Comparison of ENCODE assay signal across 8 cellular contexts in the genomic region with DNA sequence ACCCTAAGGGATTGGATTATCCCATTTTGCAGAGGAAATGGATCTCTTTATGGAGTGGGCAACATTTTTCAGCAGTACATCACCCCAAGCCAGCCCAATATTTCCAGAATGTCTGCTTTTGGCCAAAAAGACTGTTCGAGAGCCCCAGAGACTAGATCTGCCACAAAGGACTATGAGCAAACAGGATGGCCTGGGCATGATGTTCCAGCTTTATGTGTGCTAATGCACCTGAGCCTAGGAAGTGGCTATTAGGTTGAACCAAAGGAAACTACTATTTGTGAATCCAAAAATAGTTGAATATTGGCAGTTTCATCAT. TPM values are rescaled to one million over a fixed set of nuclear protein-coding genes. Genes with fewer than 3 reads are reported as not detected.
DNase-seq lines count a peak whose midpoint lies in the region; ATAC-seq and TF ChIP-seq lines count a peak whose summit lies in the region.

No MANE protein-coding gene starts in this region.

- DNase-seq in activated T-cell treated with anti-CD3 and anti-CD28 coated beads, Interleukin-2, amount 50 U/mL, for 24 hours, result no peak
- no peak for DNase-seq in activated T-cell treated with anti-CD3 and anti-CD28 coated beads, Interleukin-2, amount 50 U/mL, for 1 hour
- DNase-seq in mesothelial cell of epicardium (ENCODE audit: low spot score in 2 of 2, unreplicated experiment in 2 of 2) (no peak), thoracic aorta (ENCODE audit: low spot score) (no peak), GM23338 (ENCODE audit: low spot score) (no peak)

- H3K79me2 ChIP-seq in GM23338 (replicated peaks; ENCODE audit: insufficient read depth), result no peaks in the 10 kb centered on the region

- no peaks in the 10 kb centered on the region for H3K9me2 ChIP-seq in GM23338 (ENCODE audit: insufficient read depth)

- H3K4me3 ChIP-seq in thoracic aorta, result no peak overlapping the region
- H3K4me3 ChIP-seq in GM23338, result no peak overlapping the region

- no peak overlapping the region for H3K4me3 Mint-ChIP-seq in activated T-cell treated with anti-CD3 and anti-CD28 coated beads, Interleukin-2, amount 50 U/mL, for 24 hours
- H3K4me3 Mint-ChIP-seq in activated naive CD8-positive, alpha-beta T cell, result no peak overlapping the region
- H3K4me3 Mint-ChIP-seq in mesothelial cell of epicardium (no peak overlapping the region), GM23338 (no peak overlapping the region)

- no peak overlapping the region for H3K4me2 ChIP-seq in GM23338

- H3K27me3 ChIP-seq in thoracic aorta (replicated peaks; ENCODE audit: insufficient read depth) (no peaks in the 10 kb centered on the region), GM23338 (ENCODE audit: insufficient read depth) (no peaks in the 10 kb centered on the region)

- H3K9me3 Mint-ChIP-seq in activated T-cell treated with anti-CD3 and anti-CD28 coated beads, Interleukin-2, amount 50 U/mL, for 24 hours, result no peaks in the 10 kb centered on the region
- H3K9me3 Mint-ChIP-seq in activated naive CD8-positive, alpha-beta T cell (ENCODE audit: low read depth), result no peaks in the 10 kb centered on the region
- H3K9me3 Mint-ChIP-seq in mesothelial cell of epicardium (no peaks in the 10 kb centered on the region), GM23338 (no peaks in the 10 kb centered on the region)

- H3K9me3 ChIP-seq in thoracic aorta, result no peaks in the 10 kb centered on the region

- ATAC-seq in thoracic aorta (ENCODE audit: insufficient number of reproducible peaks, low FRiP score, low read depth) (no peak), HG03354 (IDR thresholded peaks at IDR 0.05; ENCODE audit: poor library complexity, severe bottlenecking, unreplicated experiment) (no peak), HG03469 (IDR thresholded peaks at IDR 0.05; ENCODE audit: unreplicated experiment) (no peak), GM23338 (no peak)

- peak overlapping the region; percentile 90 for H3K27ac Mint-ChIP-seq in activated T-cell treated with anti-CD3 and anti-CD28 coated beads, Interleukin-2, amount 50 U/mL, for 24 hours
- peak overlapping the region; percentile 76 for H3K27ac Mint-ChIP-seq in activated naive CD8-positive, alpha-beta T cell
- H3K27ac Mint-ChIP-seq in mesothelial cell of epicardium, result peak overlapping the region; percentile 56
- H3K27ac Mint-ChIP-seq in GM23338, result no peak overlapping the region

- H3K27ac ChIP-seq in thoracic aorta (peak overlapping the region in 1 of 2 donors; percentile 35), GM23338 (ENCODE audit: low read depth) (no peak overlapping the region)

- H4K20me1 ChIP-seq in GM23338 (replicated peaks; ENCODE audit: insufficient read depth), result no peaks in the 10 kb centered on the region

- H3K27me3 Mint-ChIP-seq in activated T-cell treated with anti-CD3 and anti-CD28 coated beads, Interleukin-2, amount 50 U/mL, for 24 hours, result no peaks in the 10 kb centered on the region
- no peaks in the 10 kb centered on the region for H3K27me3 Mint-ChIP-seq in activated naive CD8-positive, alpha-beta T cell
- H3K27me3 Mint-ChIP-seq in mesothelial cell of epicardium (ENCODE audit: low read depth) (no peaks in the 10 kb centered on the region), GM23338 (ENCODE audit: insufficient read depth, low read depth, poor library complexity) (peaks cover 12% of the 10 kb centered on the region)

- H3K4me1 ChIP-seq in thoracic aorta (ENCODE audit: control insufficient read depth in 1 of 2, low read depth in 2 of 2) (peaks cover 21 to 36% of the 10 kb centered on the region in 2 donors), GM23338 (ENCODE audit: insufficient read depth) (peaks cover 14% of the 10 kb centered on the region)

- H3K4me1 Mint-ChIP-seq in activated T-cell treated with anti-CD3 and anti-CD28 coated beads, Interleukin-2, amount 50 U/mL, for 24 hours (ENCODE audit: low read depth), result peaks cover 42% of the 10 kb centered on the region
- peaks cover 18% of the 10 kb centered on the region for H3K4me1 Mint-ChIP-seq in activated naive CD8-positive, alpha-beta T cell (ENCODE audit: low read depth)
- peaks cover 5% of the 10 kb centered on the region for H3K4me1 Mint-ChIP-seq in mesothelial cell of epicardium
- H3K4me1 Mint-ChIP-seq in GM23338, result peaks cover 26% of the 10 kb centered on the region

- peaks cover 96% of the 10 kb centered on the region for H3K36me3 Mint-ChIP-seq in activated T-cell treated with anti-CD3 and anti-CD28 coated beads, Interleukin-2, amount 50 U/mL, for 24 hours (ENCODE audit: low read depth)
- H3K36me3 Mint-ChIP-seq in activated naive CD8-positive, alpha-beta T cell, result peaks cover 2% of the 10 kb centered on the region
- peaks cover 34% of the 10 kb centered on the region for H3K36me3 Mint-ChIP-seq in mesothelial cell of epicardium
- H3K36me3 Mint-ChIP-seq in GM23338 (ENCODE audit: low read depth), result peaks cover 17% of the 10 kb centered on the region; the same call in 2 of the 3 replicates

- H3K36me3 ChIP-seq in thoracic aorta (peaks cover 29% of the 10 kb centered on the region), GM23338 (ENCODE audit: insufficient read depth) (no peaks in the 10 kb centered on the region)

- H2AFZ ChIP-seq in GM23338, result no peak overlapping the region

- H3F3A ChIP-seq in GM23338 (replicated peaks; ENCODE audit: low read depth), result 0 out of 2 replicates have a peak, but pooled peaks cover 3% of the 10 kb centered on the region

- TF ChIP-seq CTCF in mesothelial cell of epicardium (IDR thresholded peaks at IDR 0.05; ENCODE audit: unreplicated experiment) (no peak), thoracic aorta (IDR thresholded peaks at IDR 0.05) (peak; percentile 16), GM23338 (conservative IDR thresholded peaks at IDR 0.05; ENCODE audit: low read depth in 2 of 2) (no peak)

TF ChIP-seq in GM23338, 12 proteins besides CTCF, POLR2A, EP300 and RAD21 (continues in another document):
- TF ChIP-seq ZNF331 (CRISPR knock-in tag; IDR thresholded peaks at IDR 0.05; ENCODE audit: low read depth) (no peak), JUNB (IDR thresholded peaks at IDR 0.05; ENCODE audit: unreplicated experiment) (no peak)
- TF ChIP-seq, protein P1, sequence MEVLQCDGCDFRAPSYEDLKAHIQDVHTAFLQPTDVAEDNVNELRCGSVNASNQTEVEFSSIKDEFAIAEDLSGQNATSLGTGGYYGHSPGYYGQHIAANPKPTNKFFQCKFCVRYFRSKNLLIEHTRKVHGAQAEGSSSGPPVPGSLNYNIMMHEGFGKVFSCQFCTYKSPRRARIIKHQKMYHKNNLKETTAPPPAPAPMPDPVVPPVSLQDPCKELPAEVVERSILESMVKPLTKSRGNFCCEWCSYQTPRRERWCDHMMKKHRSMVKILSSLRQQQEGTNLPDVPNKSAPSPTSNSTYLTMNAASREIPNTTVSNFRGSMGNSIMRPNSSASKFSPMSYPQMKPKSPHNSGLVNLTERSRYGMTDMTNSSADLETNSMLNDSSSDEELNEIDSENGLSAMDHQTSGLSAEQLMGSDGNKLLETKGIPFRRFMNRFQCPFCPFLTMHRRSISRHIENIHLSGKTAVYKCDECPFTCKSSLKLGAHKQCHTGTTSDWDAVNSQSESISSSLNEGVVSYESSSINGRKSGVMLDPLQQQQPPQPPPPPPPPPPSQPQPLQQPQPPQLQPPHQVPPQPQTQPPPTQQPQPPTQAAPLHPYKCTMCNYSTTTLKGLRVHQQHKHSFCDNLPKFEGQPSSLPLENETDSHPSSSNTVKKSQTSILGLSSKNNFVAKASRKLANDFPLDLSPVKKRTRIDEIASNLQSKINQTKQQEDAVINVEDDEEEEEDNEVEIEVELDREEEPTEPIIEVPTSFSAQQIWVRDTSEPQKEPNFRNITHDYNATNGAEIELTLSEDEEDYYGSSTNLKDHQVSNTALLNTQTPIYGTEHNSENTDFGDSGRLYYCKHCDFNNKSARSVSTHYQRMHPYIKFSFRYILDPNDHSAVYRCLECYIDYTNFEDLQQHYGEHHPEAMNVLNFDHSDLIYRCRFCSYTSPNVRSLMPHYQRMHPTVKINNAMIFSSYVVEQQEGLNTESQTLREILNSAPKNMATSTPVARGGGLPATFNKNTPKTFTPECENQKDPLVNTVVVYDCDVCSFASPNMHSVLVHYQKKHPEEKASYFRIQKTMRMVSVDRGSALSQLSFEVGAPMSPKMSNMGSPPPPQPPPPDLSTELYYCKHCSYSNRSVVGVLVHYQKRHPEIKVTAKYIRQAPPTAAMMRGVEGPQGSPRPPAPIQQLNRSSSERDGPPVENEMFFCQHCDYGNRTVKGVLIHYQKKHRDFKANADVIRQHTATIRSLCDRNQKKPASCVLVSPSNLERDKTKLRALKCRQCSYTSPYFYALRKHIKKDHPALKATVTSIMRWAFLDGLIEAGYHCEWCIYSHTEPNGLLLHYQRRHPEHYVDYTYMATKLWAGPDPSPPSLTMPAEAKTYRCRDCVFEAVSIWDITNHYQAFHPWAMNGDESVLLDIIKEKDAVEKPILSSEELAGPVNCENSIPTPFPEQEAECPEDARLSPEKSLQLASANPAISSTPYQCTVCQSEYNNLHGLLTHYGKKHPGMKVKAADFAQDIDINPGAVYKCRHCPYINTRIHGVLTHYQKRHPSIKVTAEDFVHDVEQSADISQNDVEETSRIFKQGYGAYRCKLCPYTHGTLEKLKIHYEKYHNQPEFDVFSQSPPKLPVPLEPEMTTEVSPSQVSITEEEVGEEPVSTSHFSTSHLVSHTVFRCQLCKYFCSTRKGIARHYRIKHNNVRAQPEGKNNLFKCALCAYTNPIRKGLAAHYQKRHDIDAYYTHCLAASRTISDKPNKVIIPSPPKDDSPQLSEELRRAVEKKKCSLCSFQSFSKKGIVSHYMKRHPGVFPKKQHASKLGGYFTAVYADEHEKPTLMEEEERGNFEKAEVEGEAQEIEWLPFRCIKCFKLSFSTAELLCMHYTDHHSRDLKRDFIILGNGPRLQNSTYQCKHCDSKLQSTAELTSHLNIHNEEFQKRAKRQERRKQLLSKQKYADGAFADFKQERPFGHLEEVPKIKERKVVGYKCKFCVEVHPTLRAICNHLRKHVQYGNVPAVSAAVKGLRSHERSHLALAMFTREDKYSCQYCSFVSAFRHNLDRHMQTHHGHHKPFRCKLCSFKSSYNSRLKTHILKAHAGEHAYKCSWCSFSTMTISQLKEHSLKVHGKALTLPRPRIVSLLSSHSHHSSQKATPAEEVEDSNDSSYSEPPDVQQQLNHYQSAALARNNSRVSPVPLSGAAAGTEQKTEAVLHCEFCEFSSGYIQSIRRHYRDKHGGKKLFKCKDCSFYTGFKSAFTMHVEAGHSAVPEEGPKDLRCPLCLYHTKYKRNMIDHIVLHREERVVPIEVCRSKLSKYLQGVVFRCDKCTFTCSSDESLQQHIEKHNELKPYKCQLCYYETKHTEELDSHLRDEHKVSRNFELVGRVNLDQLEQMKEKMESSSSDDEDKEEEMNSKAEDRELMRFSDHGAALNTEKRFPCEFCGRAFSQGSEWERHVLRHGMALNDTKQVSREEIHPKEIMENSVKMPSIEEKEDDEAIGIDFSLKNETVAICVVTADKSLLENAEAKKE (CRISPR knock-in tag; IDR thresholded peaks at IDR 0.05), result no peak

RNA-seq across cellular contexts. Expression of a gene that starts 14.8 kb away (rescaled TPM):
- total RNA-seq in mesothelial cell of epicardium, result 46.4 to 48.6 TPM (median 47.7 TPM) in 3 replicates
- 10 to 100 TPM; 27.3 to 37.4 TPM for total RNA-seq in thoracic aorta
- 32.9 and 35.6 TPM in 2 replicates for total RNA-seq in GM23338 (2014; rRNA removed; shearing (Covaris generic))
- 18.2 and 19.6 TPM in 2 replicates for polyA plus RNA-seq in GM23338 (2016; fragmentation: Nextera tagmentation; extraction: Ambion mirVana)
